Comparison of ENCODE assay signal across 1 cellular context in the genomic region with DNA sequence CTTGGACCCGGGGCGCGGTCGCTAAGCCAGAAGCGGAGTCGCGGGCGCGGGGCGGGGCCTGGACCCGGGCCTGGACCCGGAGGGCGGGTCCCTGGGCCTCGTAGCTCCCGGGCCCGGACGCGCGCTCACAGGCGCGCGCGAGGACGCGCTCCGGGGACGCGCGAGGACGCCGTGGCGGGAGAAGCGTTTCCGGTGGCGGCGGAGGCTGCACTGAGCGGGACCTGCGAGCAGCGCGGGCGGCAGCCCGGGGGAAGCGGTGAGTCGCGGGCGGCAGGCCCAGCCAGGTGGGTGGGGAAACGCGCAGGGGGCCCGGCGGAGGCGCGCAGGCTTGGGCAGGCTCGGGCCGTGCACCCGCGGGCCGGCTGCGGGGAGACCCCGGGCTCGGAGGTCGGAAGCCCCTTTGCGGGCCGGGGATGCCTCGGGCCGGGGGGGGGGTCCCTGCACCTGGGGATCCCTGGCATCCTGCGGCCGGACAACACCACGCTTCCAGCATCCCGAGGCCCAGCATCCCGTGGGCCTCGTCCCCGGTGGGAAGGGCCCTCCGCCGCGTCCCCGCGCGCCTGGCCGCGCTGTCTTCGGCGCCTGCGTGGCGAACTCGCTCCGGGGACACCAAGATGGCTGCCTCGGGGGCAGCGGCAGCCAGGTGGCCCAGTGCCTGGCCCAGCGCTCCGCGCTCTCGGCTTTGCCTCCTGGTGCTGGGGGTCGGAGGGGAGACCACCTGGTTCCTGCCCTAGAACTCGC.
A peak's percentile ranks its signal among the peaks of the same experiment; 100 is the strongest.
TF ChIP-seq lines count a peak whose summit lies in the region.

A gene with protein sequence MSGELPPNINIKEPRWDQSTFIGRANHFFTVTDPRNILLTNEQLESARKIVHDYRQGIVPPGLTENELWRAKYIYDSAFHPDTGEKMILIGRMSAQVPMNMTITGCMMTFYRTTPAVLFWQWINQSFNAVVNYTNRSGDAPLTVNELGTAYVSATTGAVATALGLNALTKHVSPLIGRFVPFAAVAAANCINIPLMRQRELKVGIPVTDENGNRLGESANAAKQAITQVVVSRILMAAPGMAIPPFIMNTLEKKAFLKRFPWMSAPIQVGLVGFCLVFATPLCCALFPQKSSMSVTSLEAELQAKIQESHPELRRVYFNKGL (plus strand): TSS at position 177 of the 741 bp plus-strand sequence. CDS start 13,544 bp downstream, outside the sequence.

TF ChIP-seq in WTC11, 78 proteins besides CTCF, POLR2A, EP300 and RAD21 (continued from another document):
- TF ChIP-seq, protein P1, sequence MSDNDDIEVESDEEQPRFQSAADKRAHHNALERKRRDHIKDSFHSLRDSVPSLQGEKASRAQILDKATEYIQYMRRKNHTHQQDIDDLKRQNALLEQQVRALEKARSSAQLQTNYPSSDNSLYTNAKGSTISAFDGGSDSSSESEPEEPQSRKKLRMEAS (CRISPR knock-in tag; IDR thresholded peaks at IDR 0.05) = 0 out of 2 replicates have a peak, but pooled peaks have one; percentile 66
- TF ChIP-seq MYBL2 (CRISPR knock-in tag; IDR thresholded peaks at IDR 0.05) (no peak), NFE2L1 (CRISPR knock-in tag; IDR thresholded peaks at IDR 0.05) (peak; percentile 74; the same call in 1 of the 2 replicates), ESRRA (CRISPR knock-in tag; IDR thresholded peaks at IDR 0.05; ENCODE audit: borderline replicate concordance) (0 out of 2 replicates have a peak, but pooled peaks have one; percentile 34), PRRX2 (CRISPR knock-in tag; IDR thresholded peaks at IDR 0.05) (no peak), KAT7 (CRISPR knock-in tag; IDR thresholded peaks at IDR 0.05; ENCODE audit: borderline replicate concordance) (peak; percentile 56; the same call in 1 of the 2 replicates), ELF4 (CRISPR knock-in tag; IDR thresholded peaks at IDR 0.05; ENCODE audit: low read depth) (no peak)
- TF ChIP-seq, protein P2, sequence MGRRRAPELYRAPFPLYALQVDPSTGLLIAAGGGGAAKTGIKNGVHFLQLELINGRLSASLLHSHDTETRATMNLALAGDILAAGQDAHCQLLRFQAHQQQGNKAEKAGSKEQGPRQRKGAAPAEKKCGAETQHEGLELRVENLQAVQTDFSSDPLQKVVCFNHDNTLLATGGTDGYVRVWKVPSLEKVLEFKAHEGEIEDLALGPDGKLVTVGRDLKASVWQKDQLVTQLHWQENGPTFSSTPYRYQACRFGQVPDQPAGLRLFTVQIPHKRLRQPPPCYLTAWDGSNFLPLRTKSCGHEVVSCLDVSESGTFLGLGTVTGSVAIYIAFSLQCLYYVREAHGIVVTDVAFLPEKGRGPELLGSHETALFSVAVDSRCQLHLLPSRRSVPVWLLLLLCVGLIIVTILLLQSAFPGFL (CRISPR knock-in tag; IDR thresholded peaks at IDR 0.05; ENCODE audit: borderline replicate concordance) = no peak
- TF ChIP-seq, protein P3, sequence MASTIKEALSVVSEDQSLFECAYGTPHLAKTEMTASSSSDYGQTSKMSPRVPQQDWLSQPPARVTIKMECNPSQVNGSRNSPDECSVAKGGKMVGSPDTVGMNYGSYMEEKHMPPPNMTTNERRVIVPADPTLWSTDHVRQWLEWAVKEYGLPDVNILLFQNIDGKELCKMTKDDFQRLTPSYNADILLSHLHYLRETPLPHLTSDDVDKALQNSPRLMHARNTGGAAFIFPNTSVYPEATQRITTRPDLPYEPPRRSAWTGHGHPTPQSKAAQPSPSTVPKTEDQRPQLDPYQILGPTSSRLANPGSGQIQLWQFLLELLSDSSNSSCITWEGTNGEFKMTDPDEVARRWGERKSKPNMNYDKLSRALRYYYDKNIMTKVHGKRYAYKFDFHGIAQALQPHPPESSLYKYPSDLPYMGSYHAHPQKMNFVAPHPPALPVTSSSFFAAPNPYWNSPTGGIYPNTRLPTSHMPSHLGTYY (CRISPR knock-in tag; IDR thresholded peaks at IDR 0.05) = no peak
- TF ChIP-seq, protein P4, sequence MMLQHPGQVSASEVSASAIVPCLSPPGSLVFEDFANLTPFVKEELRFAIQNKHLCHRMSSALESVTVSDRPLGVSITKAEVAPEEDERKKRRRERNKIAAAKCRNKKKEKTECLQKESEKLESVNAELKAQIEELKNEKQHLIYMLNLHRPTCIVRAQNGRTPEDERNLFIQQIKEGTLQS (CRISPR knock-in tag; conservative IDR thresholded peaks at IDR 0.05) = no peak
